In genomic region chr3:115996420-115997108, GRCh38 we compare ENCODE assay signal across 29 cellular contexts.
DNase-seq lines count a peak whose midpoint lies in the region; FAIRE-seq and TF ChIP-seq lines count a peak whose summit lies in the region.
"Had no signal": no experiment of that assay in that cellular context is flagged by ENCODE, and none has a peak within 500 bp of the region (broad histone marks: within the 10 kb centered on the region; RNA-seq: fewer than 3 reads in every experiment).

No MANE protein-coding gene starts in this region.

- H3K27ac ChIP-seq in mesenchymal stem cell (ENCODE audit: low read length, poor library complexity, severe bottlenecking): peak overlapping the region; percentile 90
- H3K27ac ChIP-seq in hepatocyte: no peak overlapping the region
- no peak overlapping the region for H3K27ac ChIP-seq in trophoblast cell (ENCODE audit: low read depth, low read length)
- H3K27ac ChIP-seq: adrenal gland, colonic mucosa, epithelial cell of prostate, neural progenitor cell, right lobe of liver, uterus had no signal

- FAIRE-seq in D721Med (lab: Jason Lieb, UNC): no peak
- FAIRE-seq: bronchial epithelial cell had no signal

- H2BK12ac ChIP-seq in mesenchymal stem cell (ENCODE audit: low read length in 2 of 2) (no peak overlapping the region), trophoblast cell (ENCODE audit: low read length) (no peak overlapping the region)

- H2BK5ac ChIP-seq in mesenchymal stem cell (ENCODE audit: low read depth, low read length, poor library complexity, severe bottlenecking) (peak overlapping the region; percentile 35), trophoblast cell (ENCODE audit: low read depth, low read length, poor library complexity) (no peak overlapping the region)

- TF ChIP-seq CTCF in astrocyte of the spinal cord (IDR thresholded peaks at IDR 0.05; ENCODE audit: low read depth, low read length) (no peak), hepatocyte (IDR thresholded peaks at IDR 0.05; ENCODE audit: poor library complexity) (no peak), D721Med (IDR thresholded peaks at IDR 0.05; ENCODE audit: insufficient read depth, missing control alignments) (no peak)

- no peaks in the 10 kb centered on the region for H3K9me3 ChIP-seq in mesenchymal stem cell (ENCODE audit: control insufficient read depth, low read length)
- no peaks in the 10 kb centered on the region for H3K9me3 ChIP-seq in hepatocyte (ENCODE audit: low read depth)
- H3K9me3 ChIP-seq in trophoblast cell (ENCODE audit: insufficient read depth, low read depth, low read length): no peaks in the 10 kb centered on the region
- H3K9me3 ChIP-seq: colonic mucosa, right lobe of liver, uterus had no signal

- H3K27me3 ChIP-seq in mesenchymal stem cell (ENCODE audit: control insufficient read depth in 1 of 2, insufficient read depth in 1 of 2, low read length in 2 of 2) (no peaks in the 10 kb centered on the region), hepatocyte (no peaks in the 10 kb centered on the region), trophoblast cell (ENCODE audit: insufficient read depth, low read length) (no peaks in the 10 kb centered on the region)
- H3K27me3 ChIP-seq: adrenal gland, colonic mucosa, neural progenitor cell, right lobe of liver, uterus had no signal

- H3K79me1 ChIP-seq in mesenchymal stem cell (replicated peaks; ENCODE audit: low read length, poor library complexity, severe bottlenecking) (peaks cover 6% of the 10 kb centered on the region), trophoblast cell (ENCODE audit: low read length) (no peaks in the 10 kb centered on the region)

- no peak overlapping the region for H2BK120ac ChIP-seq in mesenchymal stem cell (ENCODE audit: low read depth, low read length)
- no peak overlapping the region for H2BK120ac ChIP-seq in trophoblast cell (ENCODE audit: insufficient read depth, low read length, poor library complexity)

- no peak overlapping the region for H2AFZ ChIP-seq in mesenchymal stem cell (ENCODE audit: low read depth, low read length)
- no peak overlapping the region for H2AFZ ChIP-seq in hepatocyte
- H2AFZ ChIP-seq in trophoblast cell (ENCODE audit: insufficient read depth, low read length, poor library complexity): no peak overlapping the region
- H2AFZ ChIP-seq: neural progenitor cell had no signal

- no peak overlapping the region for H4K8ac ChIP-seq in mesenchymal stem cell (ENCODE audit: low read length)
- H4K8ac ChIP-seq in trophoblast cell (ENCODE audit: low read depth, low read length): no peak overlapping the region

- peaks cover 11% of the 10 kb centered on the region for H3K4me1 ChIP-seq in mesenchymal stem cell (ENCODE audit: control insufficient read depth, insufficient read depth, low read depth, low read length)
- H3K4me1 ChIP-seq in hepatocyte (ENCODE audit: insufficient read depth): no peaks in the 10 kb centered on the region
- no peaks in the 10 kb centered on the region for H3K4me1 ChIP-seq in trophoblast cell (ENCODE audit: control insufficient read depth in 1 of 2, insufficient read depth in 2 of 2, low read length in 2 of 2)
- H3K4me1 ChIP-seq: adrenal gland, colonic mucosa, right lobe of liver, uterus had no signal

- no peak overlapping the region for H4K12ac ChIP-seq in trophoblast cell (ENCODE audit: low read depth, low read length)

- no peak overlapping the region for H2BK15ac ChIP-seq in mesenchymal stem cell (ENCODE audit: low read depth, poor library complexity, severe bottlenecking)

- H3K14ac ChIP-seq in mesenchymal stem cell (ENCODE audit: low read length in 2 of 2) (no peak overlapping the region), trophoblast cell (ENCODE audit: low read length) (no peak overlapping the region)

- H3K4me3 ChIP-seq in astrocyte of the spinal cord (ENCODE audit: low read depth, low read length): no peak overlapping the region
- no peak overlapping the region for H3K4me3 ChIP-seq in mesenchymal stem cell (ENCODE audit: insufficient read depth in 1 of 2, low read depth in 1 of 2, low read length in 2 of 2)
- no peak overlapping the region for H3K4me3 ChIP-seq in hepatocyte
- H3K4me3 ChIP-seq in trophoblast cell (ENCODE audit: low read depth, low read length): no peak overlapping the region
- H3K4me3 ChIP-seq: adrenal gland, colonic mucosa, neural progenitor cell, right lobe of liver, uterus had no signal

- H3K23ac ChIP-seq in mesenchymal stem cell (ENCODE audit: low read length in 2 of 2) (no peak overlapping the region), trophoblast cell (ENCODE audit: low read length) (no peak overlapping the region)

- H2AK5ac ChIP-seq in mesenchymal stem cell (ENCODE audit: low read length, severe bottlenecking) (peak overlapping the region; percentile 31), trophoblast cell (ENCODE audit: low read length) (no peak overlapping the region)

- DNase-seq in EL: peak; percentile 17
- DNase-seq in NCI-H226: peak; percentile 32
- DNase-seq in astrocyte of the spinal cord (ENCODE audit: low read depth, low spot score): peak; percentile 75
- no peak for DNase-seq in mesenchymal stem cell
- DNase-seq in GF-D8 (lab: John Stamatoyannopoulos, UW): no peak
- no peak for DNase-seq in hepatocyte (ENCODE audit: low spot score)
- no peak for DNase-seq in D721Med (ENCODE audit: insufficient read length, low spot score)
- no peak for DNase-seq in trophoblast cell
- DNase-seq: activated CD4-positive, alpha-beta T cell treated with anti-CD3 and anti-CD28 coated beads, Interleukin-2, amount 50 U/mL, for 4 hours; activated CD4-positive, CD25-positive, alpha-beta regulatory T cell; activated naive CD4-positive, alpha-beta T cell treated with Interleukin-2 at 50 U/mL for 16 hours; adrenal gland; CD4-positive, CD25-positive, alpha-beta regulatory T cell; colonic mucosa; effector CD8-positive, alpha-beta T cell; GOT3; head of caudate nucleus; NCI-H1105; NCI-H2029 treated with DMSO at 0.1 percent for 48 hours; NCI-H2227 treated with DMSO at 0.1 percent for 48 hours; posterior cingulate gyrus; right lobe of liver; RPMI8226; stimulated activated CD4-positive, alpha-beta T cell treated with anti-CD3 and anti-CD28 coated beads, Interleukin-4, amount 100 ng/mL, for 4 hours; T-cell; uterus had no signal

- 55% methylated on average over 3 of the region's 3 CpGs for WGBS in mesenchymal stem cell
- 62% methylated on average over 3 of the region's 3 CpGs for WGBS in hepatocyte (ENCODE audit: low lambda C conversion rate, missing lambda C conversion rate)
- no CpG with 5 or more reads among the region's 3 CpGs for WGBS in trophoblast cell (ENCODE audit: extremely low coverage, insufficient coverage, insufficient read length)

- no peak overlapping the region for H3K4ac ChIP-seq in mesenchymal stem cell (ENCODE audit: low read depth in 1 of 2, low read length in 2 of 2)
- H3K4ac ChIP-seq in trophoblast cell (ENCODE audit: low read depth, low read length): no peak overlapping the region

- no peaks in the 10 kb centered on the region for H3K9me2 ChIP-seq in hepatocyte (replicated peaks; ENCODE audit: insufficient read depth)

- H3K79me2 ChIP-seq in hepatocyte (no peaks in the 10 kb centered on the region), trophoblast cell (ENCODE audit: control insufficient read depth, insufficient read depth, low read length, poor library complexity) (no peaks in the 10 kb centered on the region)

- H3K18ac ChIP-seq in mesenchymal stem cell (ENCODE audit: low read depth in 1 of 2, low read length in 2 of 2): peak overlapping the region in 1 of 2 experiments; percentile 18
- no peak overlapping the region for H3K18ac ChIP-seq in trophoblast cell (ENCODE audit: low read length)

- H3K4me2 ChIP-seq in mesenchymal stem cell (ENCODE audit: low read length, poor library complexity, severe bottlenecking) (no peak overlapping the region), hepatocyte (no peak overlapping the region), trophoblast cell (ENCODE audit: low read length) (no peak overlapping the region)
- H3K4me2 ChIP-seq: neural progenitor cell had no signal

- H3K36me3 ChIP-seq in mesenchymal stem cell (ENCODE audit: control insufficient read depth in 1 of 2, insufficient read depth in 2 of 2, low read depth in 1 of 2, low read length in 2 of 2): no peaks in the 10 kb centered on the region
- H3K36me3 ChIP-seq in hepatocyte (replicated peaks; ENCODE audit: insufficient read depth, low read depth): no peaks in the 10 kb centered on the region
- H3K36me3 ChIP-seq in trophoblast cell (ENCODE audit: control insufficient read depth in 1 of 2, insufficient read depth in 2 of 2, low read length in 2 of 2): no peaks in the 10 kb centered on the region
- H3K36me3 ChIP-seq: adrenal gland, colonic mucosa, neural progenitor cell, right lobe of liver, uterus had no signal

- no peaks in the 10 kb centered on the region for H4K20me1 ChIP-seq in hepatocyte (ENCODE audit: insufficient read depth, poor library complexity, severe bottlenecking)

- in situ Hi-C loops in astrocyte of the spinal cord (cut with HindIII; ENCODE audit: low sequenced_read_pairs): no loop called here

- H3K9ac ChIP-seq in mesenchymal stem cell (ENCODE audit: low read length): no peak overlapping the region
- H3K9ac ChIP-seq in trophoblast cell (ENCODE audit: low read length): no peak overlapping the region
- H3K9ac ChIP-seq: neural progenitor cell had no signal

- H4K91ac ChIP-seq in mesenchymal stem cell (ENCODE audit: low read length) (no peak overlapping the region), trophoblast cell (ENCODE audit: low read depth, low read length) (no peak overlapping the region)

Comparison
In these comparisons a context has a peak if more than half of its experiments do, and no peak if none do; other contexts are left out.
1. DNase-seq: peak in EL (single experiment), NCI-H226 (single experiment) and astrocyte of the spinal cord (single experiment); none in mesenchymal stem cell (single experiment), GF-D8 (single experiment), hepatocyte (single experiment), D721Med (single experiment) and trophoblast cell (0 of 2).